28 cellular contexts compared by ENCODE assay signal in the genomic region with DNA sequence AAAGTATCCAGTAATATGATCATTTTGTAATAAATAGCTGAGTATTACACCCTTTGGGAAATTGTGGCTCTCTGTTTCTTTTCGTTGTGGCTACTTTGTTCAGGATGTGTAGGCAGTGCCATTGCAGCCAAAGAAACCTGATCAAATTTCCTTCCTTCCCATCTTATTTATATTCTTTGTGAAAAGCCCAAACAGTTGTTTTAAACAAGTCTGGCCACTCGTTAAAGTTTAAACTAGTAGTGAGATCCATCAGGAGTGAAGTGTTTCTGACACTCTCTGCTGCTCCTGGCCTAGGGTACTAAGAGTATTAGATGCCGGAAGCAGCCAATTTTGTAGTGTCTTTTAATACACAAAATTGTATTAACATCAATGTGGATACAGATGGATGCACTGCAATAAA.
DNase-seq lines count a peak whose midpoint lies in the region; ATAC-seq and TF ChIP-seq lines count a peak whose summit lies in the region.
"Had no signal": no experiment of that assay in that cellular context is flagged by ENCODE, and none has a peak within 500 bp of the region (broad histone marks: within the 10 kb centered on the region; RNA-seq: fewer than 3 reads in every experiment).

No MANE protein-coding gene starts in this region.

- no peaks in the 10 kb centered on the region for H3K36me3 ChIP-seq in muscle layer of duodenum (ENCODE audit: control insufficient read depth in 1 of 2, insufficient read depth in 2 of 2, low read length in 2 of 2)
- peaks cover 0 to 4% (median 2%) of the 10 kb centered on the region in 5 donors for H3K36me3 ChIP-seq in subcutaneous abdominal adipose tissue (ENCODE audit: control insufficient read depth in 5 of 5, insufficient read depth in 5 of 5, low read length in 5 of 5)
- H3K36me3 ChIP-seq: BE2C, SJSA1 had no signal

- no peak overlapping the region for H3K9ac ChIP-seq in subcutaneous abdominal adipose tissue (ENCODE audit: low read length in 5 of 5)

- CTCF ChIA-PET in activated CD4-positive, alpha-beta memory T cell treated with anti-CD3 and anti-CD28 coated beads for 36 hours (lab: Charles Lee), result no interaction called here

- H3K4me1 Mint-ChIP-seq in chondrocyte (ENCODE audit: low read depth), result peaks cover 63% of the 10 kb centered on the region
- no peaks in the 10 kb centered on the region for H3K4me1 Mint-ChIP-seq in activated CD4-positive, alpha-beta memory T cell treated with anti-CD3 and anti-CD28 coated beads for 36 hours (ENCODE audit: low read depth)
- H3K4me1 Mint-ChIP-seq: activated B cell treated with CpG ODN at 0.5 μM for 24 hours; activated naive CD4-positive, alpha-beta T cell treated with anti-CD3 and anti-CD28 coated beads, Interleukin-2, amount 10 ng/mL, durations not matched to agents 7 days and 5 days had no signal

- H3K9me3 Mint-ChIP-seq in chondrocyte (ENCODE audit: low read depth), result no peaks in the 10 kb centered on the region
- no peaks in the 10 kb centered on the region for H3K9me3 Mint-ChIP-seq in activated CD4-positive, alpha-beta memory T cell treated with anti-CD3 and anti-CD28 coated beads for 36 hours
- H3K9me3 Mint-ChIP-seq: activated B cell treated with CpG ODN at 0.5 μM for 24 hours; activated naive CD4-positive, alpha-beta T cell treated with anti-CD3 and anti-CD28 coated beads, Interleukin-2, amount 10 ng/mL, durations not matched to agents 7 days and 5 days; activated T-helper 1 cell treated with anti-CD3 and anti-CD28 coated beads, Interleukin-12 subunit alpha, Interleukin-12 subunit beta, Interleukin-2, Interleukin-4 antibody, amounts not matched to agents 30 ng/mL and 10 ng/mL and 1 ng/mL, durations not matched to agents 14 hours and 24 hours and 36 hours; IgD-negative memory B cell; naive thymus-derived CD8-positive, alpha-beta T cell had no signal

- no peaks in the 10 kb centered on the region for H3K9me3 ChIP-seq in muscle layer of duodenum (ENCODE audit: control insufficient read depth in 1 of 2, low read length in 2 of 2)
- no peaks in the 10 kb centered on the region for H3K9me3 ChIP-seq in subcutaneous abdominal adipose tissue (ENCODE audit: control insufficient read depth in 5 of 5, low read length in 5 of 5)
- H3K9me3 ChIP-seq: BE2C, SJSA1 had no signal

- H3K27me3 ChIP-seq in muscle layer of duodenum (ENCODE audit: low read depth, low read length) (no peaks in the 10 kb centered on the region), subcutaneous abdominal adipose tissue (ENCODE audit: control insufficient read depth in 5 of 5, insufficient read depth in 4 of 5, low read length in 5 of 5) (no peaks in the 10 kb centered on the region)
- H3K27me3 ChIP-seq: BE2C, foreskin keratinocyte had no signal

- H3K36me3 Mint-ChIP-seq in chondrocyte (ENCODE audit: low read depth), result no peaks in the 10 kb centered on the region
- peaks cover 2% of the 10 kb centered on the region for H3K36me3 Mint-ChIP-seq in activated CD4-positive, alpha-beta memory T cell treated with anti-CD3 and anti-CD28 coated beads for 36 hours
- H3K36me3 Mint-ChIP-seq: activated naive CD4-positive, alpha-beta T cell treated with anti-CD3 and anti-CD28 coated beads, Interleukin-2, amount 10 ng/mL, durations not matched to agents 7 days and 5 days had no signal

- peak overlapping the region; percentile 60 for H3K27ac Mint-ChIP-seq in chondrocyte (ENCODE audit: unreplicated experiment)
- no peak overlapping the region for H3K27ac Mint-ChIP-seq in activated CD4-positive, alpha-beta memory T cell treated with anti-CD3 and anti-CD28 coated beads for 36 hours
- H3K27ac Mint-ChIP-seq: activated B cell treated with CpG ODN at 0.5 μM for 24 hours; activated naive CD4-positive, alpha-beta T cell treated with anti-CD3 and anti-CD28 coated beads, Interleukin-2, amount 10 ng/mL, durations not matched to agents 7 days and 5 days; activated T-helper 1 cell treated with anti-CD3 and anti-CD28 coated beads, Interleukin-12 subunit alpha, Interleukin-12 subunit beta, Interleukin-2, Interleukin-4 antibody, amounts not matched to agents 30 ng/mL and 10 ng/mL and 1 ng/mL, durations not matched to agents 14 hours and 24 hours and 36 hours; IgD-negative memory B cell; naive thymus-derived CD8-positive, alpha-beta T cell had no signal

- H3K4me3 ChIP-seq in muscle layer of duodenum (ENCODE audit: low read depth in 1 of 2, low read length in 2 of 2), result no peak overlapping the region
- no peak overlapping the region for H3K4me3 ChIP-seq in subcutaneous abdominal adipose tissue (ENCODE audit: low read depth in 1 of 5, low read length in 5 of 5)
- H3K4me3 ChIP-seq: SJSA1 had no signal

- DNase-seq in DMS79 (lab: John Stamatoyannopoulos, UW) (peak; percentile 75), chondrocyte (ENCODE audit: low spot score) (no peak)
- DNase-seq in activated CD4-positive, alpha-beta T cell treated with anti-CD3 and anti-CD28 coated beads for 1 hour, result no peak
- DNase-seq in activated CD4-positive, alpha-beta memory T cell treated with anti-CD3 and anti-CD28 coated beads for 36 hours, result no peak
- DNase-seq: ACHN; activated B cell treated with CpG ODN at 0.5 μM for 24 hours; activated CD4-positive, alpha-beta T cell treated with anti-CD3 and anti-CD28 coated beads, Interleukin-2, amount 50 U/mL, for 4 hours; activated CD8-positive, alpha-beta memory T cell treated with anti-CD3 and anti-CD28 coated beads, Interleukin-2, amount 50 U/mL, for 4 hours; activated naive CD4-positive, alpha-beta T cell treated with anti-CD3 and anti-CD28 coated beads, Interleukin-2, amount 10 ng/mL, durations not matched to agents 7 days and 5 days; BE2C; DMS153; effector CD4-positive, alpha-beta T cell; left cardiac atrium; naive thymus-derived CD8-positive, alpha-beta T cell; NCI-H1092; NCI-H187 treated with DMSO at 0.1 percent for 48 hours; NCI-H2227 treated with DMSO at 0.1 percent for 48 hours; NCI-H69; RPMI8226; stimulated activated naive CD8-positive, alpha-beta T cell treated with anti-CD3 and anti-CD28 coated beads, Interleukin-15, Interleukin-2, amounts not matched to agents 100 U/mL and 50 U/mL, for 24 hours had no signal

- POLR2A ChIA-PET in activated CD4-positive, alpha-beta memory T cell treated with anti-CD3 and anti-CD28 coated beads for 36 hours (lab: Charles Lee), result no interaction called here

- peaks cover 17 to 28% of the 10 kb centered on the region in 2 donors for H3K4me1 ChIP-seq in muscle layer of duodenum (ENCODE audit: control insufficient read depth in 1 of 2, insufficient read depth in 2 of 2, low read length in 2 of 2)
- H3K4me1 ChIP-seq in subcutaneous abdominal adipose tissue (ENCODE audit: control insufficient read depth in 5 of 5, insufficient read depth in 5 of 5, low read length in 5 of 5), result peaks cover 0 to 26% (median 25%) of the 10 kb centered on the region in 5 donors
- H3K4me1 ChIP-seq: BE2C, foreskin keratinocyte, SJSA1 had no signal

- no peaks in the 10 kb centered on the region for H3K27me3 Mint-ChIP-seq in chondrocyte (ENCODE audit: low read depth)
- no peaks in the 10 kb centered on the region for H3K27me3 Mint-ChIP-seq in activated CD4-positive, alpha-beta memory T cell treated with anti-CD3 and anti-CD28 coated beads for 36 hours
- H3K27me3 Mint-ChIP-seq: naive thymus-derived CD8-positive, alpha-beta T cell had no signal

- no peak for TF ChIP-seq CTCF in chondrocyte (IDR thresholded peaks at IDR 0.05)

- H3K4me3 Mint-ChIP-seq in chondrocyte (ENCODE audit: unreplicated experiment), result no peak overlapping the region
- H3K4me3 Mint-ChIP-seq in activated CD4-positive, alpha-beta memory T cell treated with anti-CD3 and anti-CD28 coated beads for 36 hours, result no peak overlapping the region
- H3K4me3 Mint-ChIP-seq: activated B cell treated with CpG ODN at 0.5 μM for 24 hours; activated naive CD4-positive, alpha-beta T cell treated with anti-CD3 and anti-CD28 coated beads, Interleukin-2, amount 10 ng/mL, durations not matched to agents 7 days and 5 days; activated T-helper 1 cell treated with anti-CD3 and anti-CD28 coated beads, Interleukin-12 subunit alpha, Interleukin-12 subunit beta, Interleukin-2, Interleukin-4 antibody, amounts not matched to agents 30 ng/mL and 10 ng/mL and 1 ng/mL, durations not matched to agents 14 hours and 24 hours and 36 hours; IgD-negative memory B cell; naive thymus-derived CD8-positive, alpha-beta T cell had no signal

- peak overlapping the region; percentile 0 for H3K27ac ChIP-seq in muscle layer of duodenum (ENCODE audit: low read length)
- peak overlapping the region; percentile 58 for H3K27ac ChIP-seq in subcutaneous abdominal adipose tissue (ENCODE audit: low read depth, low read length)
- H3K27ac ChIP-seq: foreskin keratinocyte, SJSA1 had no signal

- intact Hi-C loops in activated CD4-positive, alpha-beta memory T cell treated with anti-CD3 and anti-CD28 coated beads for 36 hours (cut with micrococcal nuclease), result no loop called here

- ATAC-seq in GM19324 (IDR thresholded peaks at IDR 0.05; ENCODE audit: low FRiP score, unreplicated experiment), result no peak
- ATAC-seq: foreskin keratinocyte; HCT116; left cardiac atrium; naive thymus-derived CD8-positive, alpha-beta T cell; stimulated activated naive CD8-positive, alpha-beta T cell treated with anti-CD3 and anti-CD28 coated beads, Interleukin-15, Interleukin-2, amounts not matched to agents 100 U/mL and 50 U/mL, for 24 hours had no signal
